1 cellular context compared by ENCODE assay signal in the genomic region with DNA sequence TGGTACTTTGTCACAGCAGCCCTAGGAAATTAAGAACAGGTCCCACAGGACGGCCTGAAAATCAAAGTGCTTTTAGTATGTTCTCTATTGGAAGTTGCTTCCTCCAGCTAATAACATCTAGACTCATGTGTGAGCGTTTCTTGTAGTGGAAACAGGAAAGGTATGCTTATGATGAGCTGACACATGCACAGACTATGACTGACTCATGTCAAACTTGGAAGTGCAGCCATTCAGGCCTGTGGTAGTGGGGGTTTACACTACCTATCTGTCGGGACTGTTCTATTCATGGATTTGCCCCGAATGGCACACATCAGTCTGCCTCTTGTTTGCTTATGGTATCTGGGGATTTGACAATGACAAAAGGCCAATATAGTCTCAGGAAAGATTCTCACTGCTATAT.
TF ChIP-seq lines count a peak whose summit lies in the region.

No MANE protein-coding gene starts in this region.

TF ChIP-seq in neural cell, 6 proteins besides CTCF, POLR2A, EP300 and RAD21:
- TF ChIP-seq EZH2 (IDR thresholded peaks at IDR 0.05; ENCODE audit: borderline replicate concordance, insufficient read depth, low read length, poor library complexity, severe bottlenecking), result no peak
- no peak for TF ChIP-seq POLR2AphosphoS5 (IDR thresholded peaks at IDR 0.05)
- no peak for TF ChIP-seq TAF1 (IDR thresholded peaks at IDR 0.05; ENCODE audit: low read depth)
- TF ChIP-seq, protein P1, sequence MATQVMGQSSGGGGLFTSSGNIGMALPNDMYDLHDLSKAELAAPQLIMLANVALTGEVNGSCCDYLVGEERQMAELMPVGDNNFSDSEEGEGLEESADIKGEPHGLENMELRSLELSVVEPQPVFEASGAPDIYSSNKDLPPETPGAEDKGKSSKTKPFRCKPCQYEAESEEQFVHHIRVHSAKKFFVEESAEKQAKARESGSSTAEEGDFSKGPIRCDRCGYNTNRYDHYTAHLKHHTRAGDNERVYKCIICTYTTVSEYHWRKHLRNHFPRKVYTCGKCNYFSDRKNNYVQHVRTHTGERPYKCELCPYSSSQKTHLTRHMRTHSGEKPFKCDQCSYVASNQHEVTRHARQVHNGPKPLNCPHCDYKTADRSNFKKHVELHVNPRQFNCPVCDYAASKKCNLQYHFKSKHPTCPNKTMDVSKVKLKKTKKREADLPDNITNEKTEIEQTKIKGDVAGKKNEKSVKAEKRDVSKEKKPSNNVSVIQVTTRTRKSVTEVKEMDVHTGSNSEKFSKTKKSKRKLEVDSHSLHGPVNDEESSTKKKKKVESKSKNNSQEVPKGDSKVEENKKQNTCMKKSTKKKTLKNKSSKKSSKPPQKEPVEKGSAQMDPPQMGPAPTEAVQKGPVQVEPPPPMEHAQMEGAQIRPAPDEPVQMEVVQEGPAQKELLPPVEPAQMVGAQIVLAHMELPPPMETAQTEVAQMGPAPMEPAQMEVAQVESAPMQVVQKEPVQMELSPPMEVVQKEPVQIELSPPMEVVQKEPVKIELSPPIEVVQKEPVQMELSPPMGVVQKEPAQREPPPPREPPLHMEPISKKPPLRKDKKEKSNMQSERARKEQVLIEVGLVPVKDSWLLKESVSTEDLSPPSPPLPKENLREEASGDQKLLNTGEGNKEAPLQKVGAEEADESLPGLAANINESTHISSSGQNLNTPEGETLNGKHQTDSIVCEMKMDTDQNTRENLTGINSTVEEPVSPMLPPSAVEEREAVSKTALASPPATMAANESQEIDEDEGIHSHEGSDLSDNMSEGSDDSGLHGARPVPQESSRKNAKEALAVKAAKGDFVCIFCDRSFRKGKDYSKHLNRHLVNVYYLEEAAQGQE (IDR thresholded peaks at IDR 0.05; ENCODE audit: borderline replicate concordance), result no peak
- no peak for TF ChIP-seq MXI1 (conservative IDR thresholded peaks at IDR 0.05; ENCODE audit: poor library complexity, severe bottlenecking)
- no peak for TF ChIP-seq SMC3 (conservative IDR thresholded peaks at IDR 0.05; ENCODE audit: poor library complexity)
